In genomic region chr9:105637787-105638395, GRCh38 we compare ENCODE assay signal across 11 cellular contexts. TPM values are rescaled to one million over a fixed set of nuclear protein-coding genes. Genes with fewer than 3 reads are reported as not detected.
DNase-seq lines count a peak whose midpoint lies in the region; ATAC-seq, FAIRE-seq and TF ChIP-seq lines count a peak whose summit lies in the region.
"Had no signal": no experiment of that assay in that cellular context is flagged by ENCODE, and none has a peak within 500 bp of the region (broad histone marks: within the 10 kb centered on the region; RNA-seq: fewer than 3 reads in every experiment).

No MANE protein-coding gene starts in this region.

- TF ChIP-seq EP300 in HepG2 (IDR thresholded peaks at IDR 0.05; ENCODE audit: low read depth in 2 of 2, low read length in 2 of 2) (no peak), HepG2 (CRISPR knock-in tag; IDR thresholded peaks at IDR 0.05; ENCODE audit: borderline replicate concordance) (no peak), tibial nerve (IDR thresholded peaks at IDR 0.05) (no peak)

- POLR2A ChIA-PET in HepG2 (lab: Yijun Ruan, JAX) = no interaction called here

- TF ChIP-seq POLR2A in adrenal gland (IDR thresholded peaks at IDR 0.05) (no peak), HepG2 (IDR thresholded peaks at IDR 0.05; ENCODE audit: insufficient read depth in 1 of 2, low read depth in 2 of 2, low read length in 2 of 2) (no peak), tibial nerve (IDR thresholded peaks at IDR 0.05) (no peak)

- H3K27ac ChIP-seq in C4-2B = no peak overlapping the region
- no peak overlapping the region for H3K27ac ChIP-seq in adrenal gland
- H3K27ac ChIP-seq in HepG2 (ENCODE audit: extremely low read length, insufficient read depth, low read length) = no peak overlapping the region
- H3K27ac ChIP-seq in aorta (ENCODE audit: low read depth in 1 of 2, low read length in 2 of 2) = no peak overlapping the region
- no peak overlapping the region for H3K27ac ChIP-seq in tibial nerve
- H3K27ac ChIP-seq: thyroid gland had no signal

- intact Hi-C loops in adrenal gland (cut with DNase I) = no loop called here
- intact Hi-C loops in HepG2 (cut with micrococcal nuclease; ENCODE audit: unreplicated experiment) = loop anchor here (5.0 kb wide), 1 partner anchor 79 kb away; no protein-coding TSS in a partner anchor
- intact Hi-C loops in aorta (cut with DNase I) = no loop called here

- no peak overlapping the region for H3K4me3 ChIP-seq in HFF-Myc (replicated peaks; ENCODE audit: low read depth, low read length)
- H3K4me3 ChIP-seq in adrenal gland = no peak overlapping the region
- no peak overlapping the region for H3K4me3 ChIP-seq in HepG2 (replicated peaks in 1 of 3; ENCODE audit: insufficient read depth in 1 of 3, low read depth in 2 of 3, low read length in 3 of 3)
- H3K4me3 ChIP-seq in aorta (ENCODE audit: low read length in 2 of 2) = no peak overlapping the region
- H3K4me3 ChIP-seq in tibial nerve = no peak overlapping the region
- H3K4me3 ChIP-seq: thyroid gland had no signal

- H3K27me3 ChIP-seq in adrenal gland (no peaks in the 10 kb centered on the region), HepG2 (ENCODE audit: control insufficient read depth in 1 of 2, insufficient read depth in 2 of 2, low read length in 2 of 2) (no peaks in the 10 kb centered on the region), aorta (ENCODE audit: control insufficient read depth in 1 of 2, insufficient read depth in 2 of 2, low read length in 1 of 2) (no peaks in the 10 kb centered on the region), tibial nerve (no peaks in the 10 kb centered on the region)
- H3K27me3 ChIP-seq: thyroid gland had no signal

- no peak overlapping the region for H3K4me2 ChIP-seq in HepG2 (ENCODE audit: low read depth, low read length)

- no peaks in the 10 kb centered on the region for H3K36me3 ChIP-seq in adrenal gland (replicated peaks in 1 of 2)
- no peaks in the 10 kb centered on the region for H3K36me3 ChIP-seq in HepG2 (replicated peaks in 1 of 2; ENCODE audit: control insufficient read depth in 1 of 2, insufficient read depth in 2 of 2, low read length in 2 of 2)
- H3K36me3 ChIP-seq in aorta (ENCODE audit: control insufficient read depth in 1 of 2, insufficient read depth in 2 of 2, low read length in 1 of 2) = peaks cover 5 to 7% of the 10 kb centered on the region in 2 donors
- peaks cover 0 to 96% (median 0%) of the 10 kb centered on the region in 3 donors for H3K36me3 ChIP-seq in tibial nerve

- peak; percentile 76 for TF ChIP-seq CTCF in C4-2B (conservative IDR thresholded peaks at IDR 0.05)
- peak; percentile 58 for TF ChIP-seq CTCF in HFF-Myc (IDR thresholded peaks at IDR 0.05; ENCODE audit: low read depth, low read length, missing control alignments)
- TF ChIP-seq CTCF in adrenal gland (IDR thresholded peaks at IDR 0.05) = peak in 4 of 6 experiments; percentile 7 to 45 (median 15)
- peak; percentile 29; the same call in 1 of the 2 replicates for TF ChIP-seq CTCF in HepG2 (CRISPR knock-in tag; IDR thresholded peaks at IDR 0.05)
- TF ChIP-seq CTCF in tibial nerve (IDR thresholded peaks at IDR 0.05) = peak in 1 of 5 experiments; percentile 10

- H3K79me2 ChIP-seq in HepG2 (ENCODE audit: insufficient read depth, low read length) = no peaks in the 10 kb centered on the region

- H3K9me3 ChIP-seq in adrenal gland (replicated peaks in 1 of 3) (no peaks in the 10 kb centered on the region), HepG2 (ENCODE audit: low read length) (peaks cover 5% of the 10 kb centered on the region; the same call in 1 of the 2 replicates), aorta (ENCODE audit: control insufficient read depth, low read length) (no peaks in the 10 kb centered on the region), tibial nerve (peaks cover 0 to 16% (median 1%) of the 10 kb centered on the region in 4 donors)
- H3K9me3 ChIP-seq: thyroid gland had no signal

- peak; percentile 34 for FAIRE-seq in HepG2 (lab: Jason Lieb, UNC)

- H3K9ac ChIP-seq in HepG2 (ENCODE audit: insufficient read depth, low read depth, low read length) = no peak overlapping the region

- in situ Hi-C loops in HepG2 (cut with HindIII; ENCODE audit: extremely low pct_ligation_motif_present, low pct_unique_long_range_greater_than_20kb) = no loop called here

- no peak overlapping the region for H2AFZ ChIP-seq in HepG2 (ENCODE audit: low read length)

- no peaks in the 10 kb centered on the region for H4K20me1 ChIP-seq in HepG2 (ENCODE audit: insufficient read depth, low read length)

- no peak for DNase-seq in HFF-Myc (ENCODE audit: extremely low read depth, low read depth)
- no peak for DNase-seq in adrenal gland
- no peak for DNase-seq in HepG2 (ENCODE audit: low spot score)
- DNase-seq in COLO668 (lab: John Stamatoyannopoulos, UW; ENCODE audit: unreplicated experiment) = no peak
- no peak for DNase-seq in aorta
- no peak for DNase-seq in tibial nerve (ENCODE audit: low spot score in 2 of 2)
- DNase-seq: NCI-H2227 treated with DMSO at 0.1 percent for 48 hours, T1000, thyroid gland had no signal

- BruUV-seq in HepG2 (replicated peaks; lab: Mats Ljungman, UMichigan) = no TSS peak

- 94 to 99% (median 96%) methylated on average over 4 of the region's 4 CpGs for WGBS in adrenal gland, 4 donors
- 97% methylated on average over 4 of the region's 4 CpGs for WGBS in HepG2 (ENCODE audit: low lambda C conversion rate)
- WGBS in aorta, 2 donors = 93 to 97% methylated on average over 4 of the region's 4 CpGs
- WGBS in tibial nerve, 2 donors = 93 to 94% methylated on average over 4 of the region's 4 CpGs

- peak; percentile 28; the same call in 1 of the 3 replicates for ATAC-seq in HepG2
- no peak for ATAC-seq in aorta (ENCODE audit: low FRiP score)
- ATAC-seq in HG03139 (IDR thresholded peaks at IDR 0.05; ENCODE audit: unreplicated experiment) = no peak

- H3K4me1 ChIP-seq in adrenal gland (replicated peaks in 1 of 2) (no peaks in the 10 kb centered on the region), HepG2 (ENCODE audit: insufficient read depth, low read length) (no peaks in the 10 kb centered on the region), aorta (ENCODE audit: control insufficient read depth in 1 of 2, insufficient read depth in 2 of 2, low read length in 2 of 2) (no peaks in the 10 kb centered on the region), tibial nerve (no peaks in the 10 kb centered on the region)
- H3K4me1 ChIP-seq: thyroid gland had no signal

- no peak for TF ChIP-seq RAD21 in HepG2 (CRISPR knock-in tag; IDR thresholded peaks at IDR 0.05)

- CTCF ChIA-PET in HepG2 (lab: Yijun Ruan, JAX; ENCODE audit: low intra/inter-chr PET ratio, low total read pairs) = interaction anchor here (1.7 kb wide), 1 partner anchor 81 kb away, joined by 4 read pairs; no protein-coding TSS in a partner anchor

RNA-seq across cellular contexts. Expression of gene TAL2, which starts 24.4 kb away (rescaled TPM):
- total RNA-seq in adrenal gland (not detected), HepG2 (2016; rRNA removed; fragmentation: Illumina TruSeq; extraction: Trizol) (not detected in 2 replicates), aorta (not detected), tibial nerve (1 to 10 TPM in 1 of 4 donors, not detected in 3; 3.7 TPM)
- polyA plus RNA-seq in adrenal gland (1 to 10 TPM in 1 of 3 donors, not detected in 2; 1.7 TPM), HepG2 (2011; rRNA removed) (0.22 TPM in 1 of 2 replicates, not detected in the other), aorta (not detected)
- total RNA-seq in HepG2 (2016; cell fraction: cytosol; rRNA removed; fragmentation: Illumina TruSeq; extraction: Trizol; ENCODE audit: low read depth) = not detected in 2 replicates
- not detected in 2 replicates for total RNA-seq in HepG2 (2016; cell fraction: insoluble cytoplasmic fraction; rRNA removed; fragmentation: Illumina TruSeq; extraction: Trizol)
- total RNA-seq in HepG2 (2016; cell fraction: membrane; rRNA removed; fragmentation: Illumina TruSeq; extraction: Trizol) = not detected in 2 replicates
- total RNA-seq in HepG2 (2016; cell fraction: nucleus; rRNA removed; fragmentation: Illumina TruSeq; extraction: Trizol) = not detected in 2 replicates
- polyA plus RNA-seq in HepG2 (2011; cell fraction: cytosol; rRNA removed) = not detected in 2 replicates
- polyA plus RNA-seq in HepG2 (2011; cell fraction: nucleus; rRNA removed) = 0.26 TPM in 1 of 2 replicates, not detected in the other
- not detected in 2 replicates for polyA plus RNA-seq in HepG2 (2012)
- polyA plus RNA-seq in HepG2 (2016; cell fraction: cytosol; fragmentation: Illumina TruSeq; extraction: Trizol; ENCODE audit: low read depth) = not detected in 2 replicates
- polyA plus RNA-seq in HepG2 (2016; cell fraction: insoluble cytoplasmic fraction; fragmentation: Illumina TruSeq; extraction: Trizol; ENCODE audit: low read depth) = not detected in 2 replicates
- not detected in 2 replicates for polyA plus RNA-seq in HepG2 (2016; cell fraction: membrane; fragmentation: Illumina TruSeq; extraction: Trizol; ENCODE audit: low read depth)
- not detected in 2 replicates for polyA plus RNA-seq in HepG2 (2016; cell fraction: nucleus; fragmentation: Illumina TruSeq; extraction: Trizol; ENCODE audit: insufficient read depth, low read depth)
- polyA minus RNA-seq in HepG2 (2011; rRNA and poly(A)+ RNA removed; ENCODE audit: low replicate concordance) = not detected in 2 replicates
- polyA minus RNA-seq in HepG2 (2011; cell fraction: cytosol; rRNA and poly(A)+ RNA removed) = not detected in 2 replicates
- polyA minus RNA-seq in HepG2 (2011; cell fraction: nucleus; rRNA and poly(A)+ RNA removed) = not detected in 2 replicates
- total RNA-seq: thyroid gland had no signal

RNA-seq across cellular contexts. Expression of gene TMEM38B, which starts 56.5 kb away (rescaled TPM):
- total RNA-seq in adrenal gland (10 to 100 TPM; 17.9 to 86.0 (median 23.1) TPM), HepG2 (2016; rRNA removed; fragmentation: Illumina TruSeq; extraction: Trizol) (26.0 and 32.4 TPM in 2 replicates), aorta (10 to 100 TPM in 1 of 2 donors, 1 to 10 TPM in 1; 9.8 to 10.5 TPM), tibial nerve (10 to 100 TPM in 2 of 4 donors, 1 to 10 TPM in 2; 6.8 to 27.0 (median 10.9) TPM)
- polyA plus RNA-seq in adrenal gland (10 to 100 TPM in 1 of 3 donors, 1 to 10 TPM in 2; 2.4 to 22.6 (median 3.4) TPM), HepG2 (2011; rRNA removed) (12.4 and 13.4 TPM in 2 replicates), aorta (1 to 10 TPM; 3.9 to 4.2 TPM)
- 13.2 and 15.1 TPM in 2 replicates for total RNA-seq in HepG2 (2016; cell fraction: cytosol; rRNA removed; fragmentation: Illumina TruSeq; extraction: Trizol; ENCODE audit: low read depth)
- total RNA-seq in HepG2 (2016; cell fraction: insoluble cytoplasmic fraction; rRNA removed; fragmentation: Illumina TruSeq; extraction: Trizol) = 21.7 and 29.4 TPM in 2 replicates
- 16.9 and 17.8 TPM in 2 replicates for total RNA-seq in HepG2 (2016; cell fraction: membrane; rRNA removed; fragmentation: Illumina TruSeq; extraction: Trizol)
- total RNA-seq in HepG2 (2016; cell fraction: nucleus; rRNA removed; fragmentation: Illumina TruSeq; extraction: Trizol) = 23.7 and 24.3 TPM in 2 replicates
- 9.6 and 15.4 TPM in 2 replicates for polyA plus RNA-seq in HepG2 (2011; cell fraction: cytosol; rRNA removed)
- polyA plus RNA-seq in HepG2 (2011; cell fraction: nucleus; rRNA removed) = 3.9 and 6.1 TPM in 2 replicates
- 14.8 and 19.3 TPM in 2 replicates for polyA plus RNA-seq in HepG2 (2012)
- 3.8 and 5.9 TPM in 2 replicates for polyA plus RNA-seq in HepG2 (2016; cell fraction: cytosol; fragmentation: Illumina TruSeq; extraction: Trizol; ENCODE audit: low read depth)
- polyA plus RNA-seq in HepG2 (2016; cell fraction: insoluble cytoplasmic fraction; fragmentation: Illumina TruSeq; extraction: Trizol; ENCODE audit: low read depth) = 15.6 and 16.4 TPM in 2 replicates
- 8.4 and 9.8 TPM in 2 replicates for polyA plus RNA-seq in HepG2 (2016; cell fraction: membrane; fragmentation: Illumina TruSeq; extraction: Trizol; ENCODE audit: low read depth)
- 26.7 and 29.8 TPM in 2 replicates for polyA plus RNA-seq in HepG2 (2016; cell fraction: nucleus; fragmentation: Illumina TruSeq; extraction: Trizol; ENCODE audit: insufficient read depth, low read depth)
- polyA minus RNA-seq in HepG2 (2011; rRNA and poly(A)+ RNA removed; ENCODE audit: low replicate concordance) = 13.5 and 22.6 TPM in 2 replicates
- polyA minus RNA-seq in HepG2 (2011; cell fraction: cytosol; rRNA and poly(A)+ RNA removed) = 14.0 and 21.4 TPM in 2 replicates
- 11.3 and 15.5 TPM in 2 replicates for polyA minus RNA-seq in HepG2 (2011; cell fraction: nucleus; rRNA and poly(A)+ RNA removed)
